Comparison of ENCODE assay signal across 8 cellular contexts in genomic region chr21:36260030-36260787, GRCh38. TPM values are rescaled to one million over a fixed set of nuclear protein-coding genes. Genes with fewer than 3 reads are reported as not detected.
A peak's percentile ranks its signal among the peaks of the same experiment; 100 is the strongest.
DNase-seq lines count a peak whose midpoint lies in the region; ATAC-seq, FAIRE-seq and TF ChIP-seq lines count a peak whose summit lies in the region.

No MANE protein-coding gene starts in this region.

- peak; percentile 73 for FAIRE-seq in RCC 7860 (lab: Jason Lieb, UNC)

- H3K4me3 ChIP-seq in adrenal gland: peak overlapping the region in 2 of 4 donors; percentile 45 to 54
- H3K4me3 ChIP-seq in heart left ventricle: peak overlapping the region; percentile 19 to 74 (median 52)
- peak overlapping the region; percentile 68 for H3K4me3 ChIP-seq in psoas muscle

- peak; percentile 4 for DNase-seq in NCI-H1436 (lab: John Stamatoyannopoulos, UW)
- DNase-seq in NCI-H1436 treated with DMSO at 0.1 percent for 48 hours (lab: John Stamatoyannopoulos, UW): no peak
- peak; percentile 44 for DNase-seq in HuH-7 (ENCODE audit: low spot score)
- peak; percentile 49 for DNase-seq in RCC 7860 (ENCODE audit: low spot score)
- DNase-seq in adrenal gland: peak; percentile 33 to 72 (median 46)
- peak in 1 of 5 donors; percentile 34 for DNase-seq in heart left ventricle
- DNase-seq in psoas muscle: no peak
- no peak for DNase-seq in islet precursor cell

- H3K27ac ChIP-seq in adrenal gland (peak overlapping the region; percentile 54 to 88 (median 82)), heart left ventricle (peak overlapping the region; percentile 43 to 89 (median 76)), psoas muscle (peak overlapping the region; percentile 56)

- ATAC-seq in heart left ventricle (peak; percentile 55 to 82 (median 66)), psoas muscle (peak in 3 of 4 donors; percentile 56 to 83 (median 59))

- no peak for TF ChIP-seq POLR2A in adrenal gland (IDR thresholded peaks at IDR 0.05)
- no peak for TF ChIP-seq POLR2A in heart left ventricle (IDR thresholded peaks at IDR 0.05)

- H3K9me3 ChIP-seq in adrenal gland (replicated peaks in 1 of 3): no peaks in the 10 kb centered on the region
- no peaks in the 10 kb centered on the region for H3K9me3 ChIP-seq in heart left ventricle
- H3K9me3 ChIP-seq in psoas muscle: no peaks in the 10 kb centered on the region

- intact Hi-C loops in adrenal gland (cut with DNase I) (no loop called here), heart left ventricle (cut with DNase I) (loop anchor here in 1 of 10 donors (5.0 kb wide), 1 partner anchor 72 kb away; no protein-coding TSS in a partner anchor), psoas muscle (cut with DNase I) (loop anchor here in 1 of 2 donors (10.0 kb wide), 1 partner anchor 75 kb away; no protein-coding TSS in a partner anchor)

- 37 to 41% (median 39%) methylated on average over 10 of the region's 10 CpGs for WGBS in adrenal gland, 4 donors
- WGBS in heart left ventricle, 4 donors: 40 to 44% (median 42%) methylated on average over 10 of the region's 10 CpGs
- WGBS in psoas muscle, 3 donors: 42 to 45% (median 44%) methylated on average over 10 of the region's 10 CpGs

- H3K27me3 ChIP-seq in adrenal gland: no peaks in the 10 kb centered on the region
- no peaks in the 10 kb centered on the region for H3K27me3 ChIP-seq in heart left ventricle
- no peaks in the 10 kb centered on the region for H3K27me3 ChIP-seq in psoas muscle (ENCODE audit: insufficient read depth in 3 of 3, low read length in 2 of 3)

- TF ChIP-seq CTCF in adrenal gland (IDR thresholded peaks at IDR 0.05): peak; percentile 70 to 87 (median 78)
- peak; percentile 65 to 85 (median 76) for TF ChIP-seq CTCF in heart left ventricle (IDR thresholded peaks at IDR 0.05)
- peak; percentile 66 for TF ChIP-seq CTCF in psoas muscle (IDR thresholded peaks at IDR 0.05)

- H3K4me1 ChIP-seq in adrenal gland (replicated peaks in 1 of 2): peaks cover 0 to 4% of the 10 kb centered on the region in 2 donors
- H3K4me1 ChIP-seq in heart left ventricle: peaks cover 0 to 8% (median 0%) of the 10 kb centered on the region in 12 donors
- no peaks in the 10 kb centered on the region for H3K4me1 ChIP-seq in psoas muscle

- H3K36me3 ChIP-seq in adrenal gland (replicated peaks in 1 of 2) (peaks cover 0 to 3% of the 10 kb centered on the region in 2 donors), heart left ventricle (peaks cover 0 to 60% (median 36%) of the 10 kb centered on the region in 9 donors), psoas muscle (ENCODE audit: insufficient read depth in 1 of 2, low read depth in 1 of 2) (peaks cover 0 to 44% of the 10 kb centered on the region in 2 donors)

RNA-seq across cellular contexts. Expression of gene MORC3, which starts 59.8 kb away (rescaled TPM):
- 10 to 100 TPM; 17.6 to 32.4 (median 25.7) TPM for total RNA-seq in adrenal gland
- 10 to 100 TPM; 12.5 to 23.7 (median 19.6) TPM for polyA plus RNA-seq in adrenal gland
- 10 to 100 TPM; 15.0 to 21.3 (median 18.8) TPM for total RNA-seq in heart left ventricle
- 10 to 100 TPM in 1 of 2 donors, 1 to 10 TPM in 1; 9.0 to 11.1 TPM for polyA plus RNA-seq in heart left ventricle
- total RNA-seq in psoas muscle: 10 to 100 TPM; 18.9 to 29.6 (median 26.3) TPM
- polyA plus RNA-seq in psoas muscle: 10 to 100 TPM; 12.4 to 33.5 (median 14.2) TPM

Comparison
In these comparisons a context has a peak if more than half of its experiments do, and no peak if none do; other contexts are left out.
1. DNase-seq: peak in NCI-H1436 (single experiment), HuH-7 (single experiment), RCC 7860 (single experiment) and adrenal gland (7 of 7); none in NCI-H1436 treated with DMSO at 0.1 percent for 48 hours (single experiment), psoas muscle (0 of 2) and islet precursor cell (single experiment).
2. Peak in every context shown above with its lines, with median percentiles within 50 percentile points of each other: H3K27ac ChIP-seq and CTCF ChIP-seq.